1 cellular context compared by ENCODE assay signal in genomic region chr6:12162203-12162602, GRCh38.
TF ChIP-seq lines count a peak whose summit lies in the region.

No MANE protein-coding gene starts in this region.

TF ChIP-seq in GM23338, 12 proteins besides CTCF, POLR2A, EP300 and RAD21 (continued from another document):
- no peak for TF ChIP-seq ETS1 (IDR thresholded peaks at IDR 0.05)
- no peak for TF ChIP-seq EZH2phosphoT487 (IDR thresholded peaks at IDR 0.05; ENCODE audit: unreplicated experiment)
- no peak for TF ChIP-seq ZNF462 (CRISPR knock-in tag; IDR thresholded peaks at IDR 0.05)
- TF ChIP-seq JUNB (IDR thresholded peaks at IDR 0.05; ENCODE audit: unreplicated experiment): no peak
- TF ChIP-seq STAT1 (IDR thresholded peaks at IDR 0.05; ENCODE audit: unreplicated experiment): no peak
